Comparison of ENCODE assay signal across 19 cellular contexts in the genomic region with DNA sequence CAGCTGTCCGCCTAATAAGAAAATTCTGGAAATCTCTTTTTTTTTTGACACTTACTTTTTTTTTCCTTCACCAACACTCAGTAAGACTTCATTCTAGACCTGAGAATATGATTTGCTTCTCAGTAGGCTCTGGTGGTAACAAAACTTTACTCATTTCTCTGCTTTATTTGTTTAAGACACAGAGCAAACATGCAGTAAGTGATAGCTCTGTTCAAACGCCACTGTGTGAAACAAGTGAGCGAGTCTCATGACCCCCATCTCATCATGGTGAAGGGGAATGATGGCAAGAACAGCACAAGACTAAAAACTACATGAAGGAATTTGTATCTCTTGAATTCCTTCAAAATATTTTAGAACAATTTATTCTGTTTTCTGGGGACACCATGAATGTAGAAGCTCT.
"Had no signal": no experiment of that assay in that cellular context is flagged by ENCODE, and none has a peak within 500 bp of the region (broad histone marks: within the 10 kb centered on the region; RNA-seq: fewer than 3 reads in every experiment).

No MANE protein-coding gene starts in this region.

- H3K4me1 Mint-ChIP-seq: naive thymus-derived CD8-positive, alpha-beta T cell had no signal

- H3K36me3 Mint-ChIP-seq: activated naive CD8-positive, alpha-beta T cell; naive thymus-derived CD8-positive, alpha-beta T cell had no signal

- H3K4me3 Mint-ChIP-seq: activated naive CD8-positive, alpha-beta T cell; naive thymus-derived CD8-positive, alpha-beta T cell; neural progenitor cell had no signal

- ATAC-seq: left lung; lower lobe of right lung; naive thymus-derived CD8-positive, alpha-beta T cell; right cardiac atrium; upper lobe of right lung had no signal

- H3K27me3 Mint-ChIP-seq: activated naive CD8-positive, alpha-beta T cell; naive thymus-derived CD8-positive, alpha-beta T cell had no signal

- H3K27ac Mint-ChIP-seq: activated naive CD8-positive, alpha-beta T cell; naive thymus-derived CD8-positive, alpha-beta T cell; neural progenitor cell had no signal

- DNase-seq: activated CD4-positive, alpha-beta T cell treated with anti-CD3 and anti-CD28 coated beads for 4 hours; activated CD4-positive, alpha-beta T cell treated with anti-CD3 and anti-CD28 coated beads, Interleukin-2, amount 50 U/mL, for 48 hours; activated CD8-positive, alpha-beta memory T cell treated with anti-CD3 and anti-CD28 coated beads for 24 hours; activated effector memory CD4-positive, alpha-beta T cell treated with Interleukin-2 at 50 U/mL for 16 hours; activated naive CD4-positive, alpha-beta T cell treated with Interleukin-2 at 50 U/mL for 16 hours; anterior cingulate cortex; colonic mucosa; effector CD8-positive, alpha-beta T cell; left lung; lower lobe of right lung; mesenchymal stem cell; naive thymus-derived CD8-positive, alpha-beta T cell; right cardiac atrium; spleen; stimulated activated naive CD4-positive, alpha-beta T cell; tibial artery; upper lobe of right lung had no signal
